In the genomic region with DNA sequence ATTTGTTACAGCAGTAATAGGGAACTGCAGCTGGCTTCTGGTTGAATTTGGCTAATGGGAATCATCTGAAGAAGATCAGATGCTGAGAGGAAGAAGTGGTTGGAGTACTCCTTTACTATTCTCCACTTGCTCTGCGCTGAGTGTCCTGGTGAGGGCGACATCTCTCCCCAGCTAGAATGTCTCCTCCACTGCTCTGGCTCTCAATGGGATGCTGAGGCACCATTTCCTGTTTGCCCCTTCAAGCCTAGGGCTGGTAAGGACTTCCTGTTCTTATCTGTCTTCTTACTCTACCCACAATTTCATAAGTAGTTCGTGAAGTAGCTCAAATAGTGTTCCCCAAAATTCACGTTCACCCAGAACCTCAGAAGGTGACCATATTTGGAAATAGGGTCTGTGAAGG, we compare ENCODE assay signal across 10 cellular contexts. TPM values are rescaled to one million over a fixed set of nuclear protein-coding genes. Genes with fewer than 3 reads are reported as not detected.
A peak's percentile ranks its signal among the peaks of the same experiment; 100 is the strongest.
DNase-seq lines count a peak whose midpoint lies in the region; ATAC-seq, FAIRE-seq and TF ChIP-seq lines count a peak whose summit lies in the region.
"Had no signal": no experiment of that assay in that cellular context is flagged by ENCODE, and none has a peak within 500 bp of the region (broad histone marks: within the 10 kb centered on the region; RNA-seq: fewer than 3 reads in every experiment).

No MANE protein-coding gene starts in this region.

- no peaks in the 10 kb centered on the region for H3K36me3 Mint-ChIP-seq in CD4-positive, alpha-beta T cell (ENCODE audit: low read depth)

- H3K27ac Mint-ChIP-seq in CD4-positive, alpha-beta T cell = no peak overlapping the region

- intact Hi-C loops in CD4-positive, alpha-beta T cell (cut with DNase I, micrococcal nuclease) = no loop called here
- intact Hi-C loops in heart left ventricle (cut with DNase I) = no loop called here

- peak; percentile 80 for ATAC-seq in CD4-positive, alpha-beta T cell (ENCODE audit: poor library complexity)
- no peak for ATAC-seq in heart left ventricle
- ATAC-seq: left ventricle myocardium superior had no signal

- H3K4me3 Mint-ChIP-seq in CD4-positive, alpha-beta T cell = no peak overlapping the region

- H3K27ac ChIP-seq in CD4-positive, alpha-beta T cell (ENCODE audit: low read depth, low read length) = no peak overlapping the region
- H3K27ac ChIP-seq in SK-N-SH (ENCODE audit: low read depth in 2 of 2, low read length in 1 of 2) = no peak overlapping the region
- H3K27ac ChIP-seq in heart left ventricle = no peak overlapping the region

- POLR2A ChIA-PET in CD4-positive, alpha-beta T cell (lab: Charles Lee) = no interaction called here
- POLR2A ChIA-PET in SK-N-SH (lab: Yijun Ruan, JAX) = no interaction called here

- no peaks in the 10 kb centered on the region for H3K79me2 ChIP-seq in SK-N-SH (ENCODE audit: insufficient read depth)

- no peaks in the 10 kb centered on the region for H4K20me1 ChIP-seq in SK-N-SH (ENCODE audit: insufficient read depth)

- no peak for TF ChIP-seq RAD21 in SK-N-SH (IDR thresholded peaks at IDR 0.05; ENCODE audit: low read length)

- no peak overlapping the region for H3K9ac ChIP-seq in SK-N-SH

- 8% methylated on average over 4 of the region's 4 CpGs for WGBS in SK-N-SH (ENCODE audit: low lambda C conversion rate)
- WGBS in heart left ventricle, 4 donors = 75 to 86% (median 78%) methylated on average over 4 of the region's 4 CpGs

- no peaks in the 10 kb centered on the region for H3K4me1 ChIP-seq in SK-N-SH (ENCODE audit: control insufficient read depth in 1 of 2, insufficient read depth in 2 of 2, low read depth in 1 of 2, low read length in 1 of 2)
- H3K4me1 ChIP-seq in heart left ventricle = peaks cover 0 to 29% (median 0%) of the 10 kb centered on the region in 12 donors

- H3K4me3 ChIP-seq in SK-N-SH (ENCODE audit: low read depth in 2 of 2, low read length in 1 of 2) = no peak overlapping the region
- H3K4me3 ChIP-seq in heart left ventricle = no peak overlapping the region

- peaks cover 10% of the 10 kb centered on the region for H3K4me1 Mint-ChIP-seq in CD4-positive, alpha-beta T cell (ENCODE audit: low read depth)

- H3K27me3 Mint-ChIP-seq in CD4-positive, alpha-beta T cell = peaks cover 22% of the 10 kb centered on the region

- no peak for TF ChIP-seq EP300 in SK-N-SH (IDR thresholded peaks at IDR 0.05; ENCODE audit: borderline replicate concordance in 1 of 2, low read depth in 1 of 2, low read length in 1 of 2)

- DNase-seq in CD4-positive, alpha-beta T cell = no peak
- DNase-seq in GM19239 (ENCODE audit: insufficient read length, low spot score) = no peak
- DNase-seq in SK-N-SH = no peak
- peak; percentile 30 for DNase-seq in germinal center (ENCODE audit: low spot score)
- DNase-seq in heart left ventricle = no peak
- DNase-seq in medulla oblongata (ENCODE audit: extremely low spot score) = no peak
- DNase-seq in middle frontal gyrus (ENCODE audit: extremely low spot score, low spot score) = no peak
- no peak for DNase-seq in DMS153 treated with DMSO at 0.1 percent for 48 hours (lab: John Stamatoyannopoulos, UW; ENCODE audit: unreplicated experiment)
- DNase-seq: amygdala, left ventricle myocardium superior had no signal

- H3F3A ChIP-seq in SK-N-SH (replicated peaks; ENCODE audit: insufficient read depth) = no peaks in the 10 kb centered on the region

- peaks cover 16% of the 10 kb centered on the region for H3K27me3 ChIP-seq in CD4-positive, alpha-beta T cell (ENCODE audit: control insufficient read depth, insufficient read depth, low read length)
- H3K27me3 ChIP-seq in SK-N-SH (ENCODE audit: insufficient read depth) (peaks cover 75% of the 10 kb centered on the region), heart left ventricle (no peaks in the 10 kb centered on the region)

- no peak overlapping the region for H3K4me2 ChIP-seq in SK-N-SH

- no peak for TF ChIP-seq POLR2A in heart left ventricle (IDR thresholded peaks at IDR 0.05)

- FAIRE-seq in GM19239 (lab: Jason Lieb, UNC) = peak; percentile 56

- no peaks in the 10 kb centered on the region for H3K9me3 Mint-ChIP-seq in CD4-positive, alpha-beta T cell

- CTCF ChIA-PET in CD4-positive, alpha-beta T cell (lab: Charles Lee) = interaction anchor here (1.1 to 1.7 kb wide), 2 partner anchors 13 to 424 kb away, joined by 3 to 4 read pairs; no protein-coding TSS in a partner anchor
- CTCF ChIA-PET in SK-N-SH (lab: Yijun Ruan, JAX) = interaction anchor here (0.9 to 4.3 kb wide), 12 partner anchors 9 to 678 kb away, joined by 3 to 28 read pairs (median 8); no protein-coding TSS in a partner anchor

- no peaks in the 10 kb centered on the region for H3K9me3 ChIP-seq in CD4-positive, alpha-beta T cell (ENCODE audit: control insufficient read depth, low read length)
- H3K9me3 ChIP-seq in SK-N-SH (no peaks in the 10 kb centered on the region), heart left ventricle (no peaks in the 10 kb centered on the region)

- H3K36me3 ChIP-seq in SK-N-SH (replicated peaks in 1 of 2; ENCODE audit: control insufficient read depth in 1 of 2, insufficient read depth in 2 of 2, low read length in 1 of 2) = no peaks in the 10 kb centered on the region
- no peaks in the 10 kb centered on the region for H3K36me3 ChIP-seq in heart left ventricle

- H3K9me2 ChIP-seq in SK-N-SH = no peaks in the 10 kb centered on the region

- H2AFZ ChIP-seq in SK-N-SH (ENCODE audit: low read depth) = no peak overlapping the region

- TF ChIP-seq CTCF in CD4-positive, alpha-beta T cell (IDR thresholded peaks at IDR 0.05) = no peak
- TF ChIP-seq CTCF in SK-N-SH (IDR thresholded peaks at IDR 0.05) (peak; percentile 49), heart left ventricle (IDR thresholded peaks at IDR 0.05) (no peak)

TF ChIP-seq in SK-N-SH, 30 proteins besides CTCF, POLR2A, EP300 and RAD21:
- TF ChIP-seq SIN3A (IDR thresholded peaks at IDR 0.05; ENCODE audit: borderline replicate concordance, low read depth, low read length) (no peak), MEF2A (IDR thresholded peaks at IDR 0.05; ENCODE audit: borderline replicate concordance, low read depth) (no peak), SMC3 (IDR thresholded peaks at IDR 0.05; ENCODE audit: low read depth, low read length) (no peak), GABPA (IDR thresholded peaks at IDR 0.05; ENCODE audit: low read depth) (no peak), FOXM1 (IDR thresholded peaks at IDR 0.05; ENCODE audit: low read depth) (no peak), TAF1 (IDR thresholded peaks at IDR 0.05; ENCODE audit: borderline replicate concordance, low read depth, low read length) (no peak)
- TF ChIP-seq, protein P1, sequence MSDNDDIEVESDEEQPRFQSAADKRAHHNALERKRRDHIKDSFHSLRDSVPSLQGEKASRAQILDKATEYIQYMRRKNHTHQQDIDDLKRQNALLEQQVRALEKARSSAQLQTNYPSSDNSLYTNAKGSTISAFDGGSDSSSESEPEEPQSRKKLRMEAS (IDR thresholded peaks at IDR 0.05; ENCODE audit: low read depth) = no peak
- TF ChIP-seq, protein P2, sequence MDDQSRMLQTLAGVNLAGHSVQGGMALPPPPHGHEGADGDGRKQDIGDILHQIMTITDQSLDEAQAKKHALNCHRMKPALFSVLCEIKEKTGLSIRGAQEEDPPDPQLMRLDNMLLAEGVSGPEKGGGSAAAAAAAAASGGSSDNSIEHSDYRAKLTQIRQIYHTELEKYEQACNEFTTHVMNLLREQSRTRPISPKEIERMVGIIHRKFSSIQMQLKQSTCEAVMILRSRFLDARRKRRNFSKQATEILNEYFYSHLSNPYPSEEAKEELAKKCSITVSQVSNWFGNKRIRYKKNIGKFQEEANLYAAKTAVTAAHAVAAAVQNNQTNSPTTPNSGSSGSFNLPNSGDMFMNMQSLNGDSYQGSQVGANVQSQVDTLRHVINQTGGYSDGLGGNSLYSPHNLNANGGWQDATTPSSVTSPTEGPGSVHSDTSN (IDR thresholded peaks at IDR 0.05) = no peak
- TF ChIP-seq, protein P3, sequence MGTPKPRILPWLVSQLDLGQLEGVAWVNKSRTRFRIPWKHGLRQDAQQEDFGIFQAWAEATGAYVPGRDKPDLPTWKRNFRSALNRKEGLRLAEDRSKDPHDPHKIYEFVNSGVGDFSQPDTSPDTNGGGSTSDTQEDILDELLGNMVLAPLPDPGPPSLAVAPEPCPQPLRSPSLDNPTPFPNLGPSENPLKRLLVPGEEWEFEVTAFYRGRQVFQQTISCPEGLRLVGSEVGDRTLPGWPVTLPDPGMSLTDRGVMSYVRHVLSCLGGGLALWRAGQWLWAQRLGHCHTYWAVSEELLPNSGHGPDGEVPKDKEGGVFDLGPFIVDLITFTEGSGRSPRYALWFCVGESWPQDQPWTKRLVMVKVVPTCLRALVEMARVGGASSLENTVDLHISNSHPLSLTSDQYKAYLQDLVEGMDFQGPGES (IDR thresholded peaks at IDR 0.05; ENCODE audit: low read depth, low read length) = no peak
- TF ChIP-seq, protein P4, sequence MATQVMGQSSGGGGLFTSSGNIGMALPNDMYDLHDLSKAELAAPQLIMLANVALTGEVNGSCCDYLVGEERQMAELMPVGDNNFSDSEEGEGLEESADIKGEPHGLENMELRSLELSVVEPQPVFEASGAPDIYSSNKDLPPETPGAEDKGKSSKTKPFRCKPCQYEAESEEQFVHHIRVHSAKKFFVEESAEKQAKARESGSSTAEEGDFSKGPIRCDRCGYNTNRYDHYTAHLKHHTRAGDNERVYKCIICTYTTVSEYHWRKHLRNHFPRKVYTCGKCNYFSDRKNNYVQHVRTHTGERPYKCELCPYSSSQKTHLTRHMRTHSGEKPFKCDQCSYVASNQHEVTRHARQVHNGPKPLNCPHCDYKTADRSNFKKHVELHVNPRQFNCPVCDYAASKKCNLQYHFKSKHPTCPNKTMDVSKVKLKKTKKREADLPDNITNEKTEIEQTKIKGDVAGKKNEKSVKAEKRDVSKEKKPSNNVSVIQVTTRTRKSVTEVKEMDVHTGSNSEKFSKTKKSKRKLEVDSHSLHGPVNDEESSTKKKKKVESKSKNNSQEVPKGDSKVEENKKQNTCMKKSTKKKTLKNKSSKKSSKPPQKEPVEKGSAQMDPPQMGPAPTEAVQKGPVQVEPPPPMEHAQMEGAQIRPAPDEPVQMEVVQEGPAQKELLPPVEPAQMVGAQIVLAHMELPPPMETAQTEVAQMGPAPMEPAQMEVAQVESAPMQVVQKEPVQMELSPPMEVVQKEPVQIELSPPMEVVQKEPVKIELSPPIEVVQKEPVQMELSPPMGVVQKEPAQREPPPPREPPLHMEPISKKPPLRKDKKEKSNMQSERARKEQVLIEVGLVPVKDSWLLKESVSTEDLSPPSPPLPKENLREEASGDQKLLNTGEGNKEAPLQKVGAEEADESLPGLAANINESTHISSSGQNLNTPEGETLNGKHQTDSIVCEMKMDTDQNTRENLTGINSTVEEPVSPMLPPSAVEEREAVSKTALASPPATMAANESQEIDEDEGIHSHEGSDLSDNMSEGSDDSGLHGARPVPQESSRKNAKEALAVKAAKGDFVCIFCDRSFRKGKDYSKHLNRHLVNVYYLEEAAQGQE (IDR thresholded peaks at IDR 0.05; ENCODE audit: low read depth, low read length) = no peak
TF ChIP-seq in SK-N-SH: peak in this region for 0.

RNA-seq across cellular contexts. Expression of a gene that starts 43.2 kb away (rescaled TPM):
- total RNA-seq in CD4-positive, alpha-beta T cell = 100 to 1,000 TPM; 114 to 120 TPM
- polyA plus RNA-seq in SK-N-SH (2012; rRNA removed) = 9.5 and 15.6 TPM in 2 replicates
- 12.5 and 13.4 TPM in 2 replicates for polyA plus RNA-seq in SK-N-SH (2012; cell fraction: cytosol; rRNA removed)
- 16.9 and 22.4 TPM in 2 replicates for polyA plus RNA-seq in SK-N-SH (2012; cell fraction: nucleus; rRNA removed)
- 10 to 100 TPM; 15.6 to 42.2 (median 22.8) TPM for total RNA-seq in heart left ventricle
- 10 to 100 TPM; 10.3 to 66.9 TPM for polyA plus RNA-seq in heart left ventricle
